In the genomic region with DNA sequence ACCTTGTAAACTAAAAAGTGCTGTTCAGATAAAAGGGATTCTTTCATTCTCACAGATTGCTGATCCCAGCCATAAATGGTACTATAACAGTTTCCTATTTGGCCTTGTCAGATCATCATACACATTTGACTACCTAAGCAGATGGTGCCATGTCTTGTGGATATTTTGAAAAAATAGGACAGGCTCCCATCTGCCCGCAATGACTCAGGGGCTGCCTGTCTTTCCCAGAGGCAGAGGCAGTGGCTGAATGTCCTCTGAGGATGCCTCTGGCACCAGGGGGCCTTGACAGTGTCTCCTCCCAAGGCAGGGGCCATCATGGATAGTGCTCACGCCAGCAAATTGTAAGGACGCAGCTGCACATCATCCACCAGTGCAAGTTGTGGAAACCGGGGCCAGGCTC, we compare ENCODE assay signal across 32 cellular contexts.
"Had no signal": no experiment of that assay in that cellular context is flagged by ENCODE, and none has a peak within 500 bp of the region (broad histone marks: within the 10 kb centered on the region; RNA-seq: fewer than 3 reads in every experiment).

No MANE protein-coding gene starts in this region.

- H3K36me3 ChIP-seq: ascending aorta, cardiac muscle cell, Peyer's patch had no signal

- DNase-seq: activated CD4-positive, alpha-beta T cell treated with anti-CD3 and anti-CD28 coated beads, Interleukin-2, amount 10 ng/mL, durations not matched to agents 24 days and 14 days; activated CD4-positive, alpha-beta T cell treated with anti-CD3 and anti-CD28 coated beads, Interleukin-2, amount 50 U/mL, for 4 hours; activated CD8-positive, alpha-beta T cell treated with anti-CD3 and anti-CD28 coated beads for 36 hours; activated effector memory CD4-positive, alpha-beta T cell treated with anti-CD3 and anti-CD28 coated beads, Interleukin-2, amount 50 U/mL, for 16 hours; activated naive CD4-positive, alpha-beta T cell; activated naive CD4-positive, alpha-beta T cell treated with anti-CD3 and anti-CD28 coated beads, Interleukin-2, amount 50 U/mL, for 16 hours; activated naive CD8-positive, alpha-beta T cell treated with anti-CD3 and anti-CD28 coated beads for 36 hours; activated T-cell treated with anti-CD3 and anti-CD28 coated beads, Interleukin-2, amount 50 U/mL, for 1 hour; activated T-cell treated with anti-CD3 and anti-CD28 coated beads, Interleukin-2, amount 50 U/mL, for 72 hours; amniotic stem cell; MM.1S; MV-4-11; NCI-H1092; NCI-H1436 treated with DMSO at 0.1 percent for 48 hours; NCI-H187 treated with DMSO at 0.1 percent for 48 hours; NCI-H2081; NCI-H510A; NCI-H526 treated with DMSO at 0.1 percent for 48 hours; NCI-H774; NK-92 treated with Interleukin-12 subunit alpha and Interleukin-12 subunit beta, amount 100 ng/mL, for 24 hours; PC-3; Peyer's patch; SIG-M5; T-helper 1 cell; T1000 had no signal

- H3K4me3 Mint-ChIP-seq: activated CD4-positive, alpha-beta T cell treated with anti-CD3 and anti-CD28 coated beads, Interleukin-2, amount 10 ng/mL, durations not matched to agents 24 days and 14 days; activated CD8-positive, alpha-beta T cell treated with anti-CD3 and anti-CD28 coated beads for 36 hours; activated naive CD8-positive, alpha-beta T cell treated with anti-CD3 and anti-CD28 coated beads for 36 hours; activated T-cell treated with anti-CD3 and anti-CD28 coated beads, Interleukin-2, amount 50 U/mL, for 72 hours; activated T-helper 17 cell treated with anti-CD3 and anti-CD28 coated beads, Interleukin-2, amount 50 U/mL, for 72 hours; central memory CD8-positive, alpha-beta T cell had no signal

- H3K36me3 Mint-ChIP-seq: activated naive CD8-positive, alpha-beta T cell treated with anti-CD3 and anti-CD28 coated beads for 36 hours had no signal

- H3K9me3 ChIP-seq: ascending aorta, Peyer's patch had no signal

- H3K27ac ChIP-seq: ascending aorta, cardiac muscle cell, KMS-11, Peyer's patch, RWPE1 had no signal

- H3K9me3 Mint-ChIP-seq: activated CD4-positive, alpha-beta T cell treated with anti-CD3 and anti-CD28 coated beads, Interleukin-2, amount 10 ng/mL, durations not matched to agents 24 days and 14 days; activated CD8-positive, alpha-beta T cell treated with anti-CD3 and anti-CD28 coated beads for 36 hours; activated naive CD8-positive, alpha-beta T cell treated with anti-CD3 and anti-CD28 coated beads for 36 hours; activated T-helper 17 cell treated with anti-CD3 and anti-CD28 coated beads, Interleukin-2, amount 50 U/mL, for 72 hours; central memory CD8-positive, alpha-beta T cell had no signal

- ATAC-seq: activated CD8-positive, alpha-beta T cell treated with anti-CD3 and anti-CD28 coated beads for 36 hours; activated T-cell treated with anti-CD3 and anti-CD28 coated beads, Interleukin-2, amount 50 U/mL, for 72 hours; activated T-helper 17 cell treated with anti-CD3 and anti-CD28 coated beads, Interleukin-2, amount 50 U/mL, for 72 hours; PC-3; Right ventricle myocardium inferior had no signal

- H3K4me1 ChIP-seq: ascending aorta, Peyer's patch had no signal

- H3K4me1 Mint-ChIP-seq: activated CD4-positive, alpha-beta T cell treated with anti-CD3 and anti-CD28 coated beads, Interleukin-2, amount 10 ng/mL, durations not matched to agents 24 days and 14 days; activated naive CD8-positive, alpha-beta T cell treated with anti-CD3 and anti-CD28 coated beads for 36 hours; activated T-helper 17 cell treated with anti-CD3 and anti-CD28 coated beads, Interleukin-2, amount 50 U/mL, for 72 hours; central memory CD8-positive, alpha-beta T cell had no signal

- H3K4me3 ChIP-seq: ascending aorta, cardiac muscle cell, Peyer's patch had no signal

- H3K27me3 Mint-ChIP-seq: activated CD4-positive, alpha-beta T cell treated with anti-CD3 and anti-CD28 coated beads, Interleukin-2, amount 10 ng/mL, durations not matched to agents 24 days and 14 days; activated naive CD8-positive, alpha-beta T cell treated with anti-CD3 and anti-CD28 coated beads for 36 hours had no signal

- H3K27ac Mint-ChIP-seq: activated CD4-positive, alpha-beta T cell treated with anti-CD3 and anti-CD28 coated beads, Interleukin-2, amount 10 ng/mL, durations not matched to agents 24 days and 14 days; activated CD8-positive, alpha-beta T cell treated with anti-CD3 and anti-CD28 coated beads for 36 hours; activated naive CD8-positive, alpha-beta T cell treated with anti-CD3 and anti-CD28 coated beads for 36 hours; activated T-cell treated with anti-CD3 and anti-CD28 coated beads, Interleukin-2, amount 50 U/mL, for 72 hours; activated T-helper 17 cell treated with anti-CD3 and anti-CD28 coated beads, Interleukin-2, amount 50 U/mL, for 72 hours had no signal
